ENCODE assay signal across 1 cellular context in genomic region chr16:56519459-56520250, GRCh38.
TF ChIP-seq lines count a peak whose summit lies in the region.

TSS of gene BBS2 (minus strand) at chr16:56520024. CDS start at chr16:56519862, 162 bp downstream.

TF ChIP-seq in WTC11, 78 proteins besides CTCF, POLR2A, EP300 and RAD21 (continued from another document):
- TF ChIP-seq ARID4B (CRISPR knock-in tag; IDR thresholded peaks at IDR 0.05; ENCODE audit: borderline replicate concordance) = peak; percentile 79; the same call in 1 of the 2 replicates
- TF ChIP-seq JUN (CRISPR knock-in tag; IDR thresholded peaks at IDR 0.05) = peak; percentile 37; the same call in 1 of the 2 replicates
- no peak for TF ChIP-seq PRRX2 (CRISPR knock-in tag; IDR thresholded peaks at IDR 0.05)
- TF ChIP-seq MXD4 (CRISPR knock-in tag; IDR thresholded peaks at IDR 0.05; ENCODE audit: borderline replicate concordance) = no peak
- TF ChIP-seq TEAD4 (CRISPR knock-in tag; IDR thresholded peaks at IDR 0.05) = no peak
- no peak for TF ChIP-seq ZNF138 (CRISPR knock-in tag; conservative IDR thresholded peaks at IDR 0.05)
- peak; percentile 48; the same call in 1 of the 2 replicates for TF ChIP-seq TEAD1 (CRISPR knock-in tag; IDR thresholded peaks at IDR 0.05)
- no peak; the same call in 1 of the 2 replicates for TF ChIP-seq GABPB1 (CRISPR knock-in tag; IDR thresholded peaks at IDR 0.05)
- TF ChIP-seq FOXP4 (CRISPR knock-in tag; IDR thresholded peaks at IDR 0.05) = peak; percentile 91
- TF ChIP-seq NR2C2 (CRISPR knock-in tag; IDR thresholded peaks at IDR 0.05) = no peak
- TF ChIP-seq ESRRA (CRISPR knock-in tag; IDR thresholded peaks at IDR 0.05; ENCODE audit: borderline replicate concordance) = no peak; the same call in 1 of the 2 replicates
- 0 out of 2 replicates have a peak, but pooled peaks have one; percentile 18 for TF ChIP-seq USF1 (CRISPR knock-in tag; IDR thresholded peaks at IDR 0.05)
- no peak for TF ChIP-seq ZNF281 (CRISPR knock-in tag; IDR thresholded peaks at IDR 0.05)
- TF ChIP-seq MAX (CRISPR knock-in tag; IDR thresholded peaks at IDR 0.05) = peak; percentile 84
- TF ChIP-seq RELA (CRISPR knock-in tag; IDR thresholded peaks at IDR 0.05; ENCODE audit: borderline replicate concordance) = no peak
- 0 out of 2 replicates have a peak, but pooled peaks have one; percentile 44 for TF ChIP-seq NFE2L1 (CRISPR knock-in tag; IDR thresholded peaks at IDR 0.05)
- TF ChIP-seq FOXP1 (CRISPR knock-in tag; IDR thresholded peaks at IDR 0.05; ENCODE audit: borderline replicate concordance) = peak; percentile 83
- no peak for TF ChIP-seq GTF2I (CRISPR knock-in tag; conservative IDR thresholded peaks at IDR 0.05)
